8 cellular contexts compared by ENCODE assay signal in the genomic region with DNA sequence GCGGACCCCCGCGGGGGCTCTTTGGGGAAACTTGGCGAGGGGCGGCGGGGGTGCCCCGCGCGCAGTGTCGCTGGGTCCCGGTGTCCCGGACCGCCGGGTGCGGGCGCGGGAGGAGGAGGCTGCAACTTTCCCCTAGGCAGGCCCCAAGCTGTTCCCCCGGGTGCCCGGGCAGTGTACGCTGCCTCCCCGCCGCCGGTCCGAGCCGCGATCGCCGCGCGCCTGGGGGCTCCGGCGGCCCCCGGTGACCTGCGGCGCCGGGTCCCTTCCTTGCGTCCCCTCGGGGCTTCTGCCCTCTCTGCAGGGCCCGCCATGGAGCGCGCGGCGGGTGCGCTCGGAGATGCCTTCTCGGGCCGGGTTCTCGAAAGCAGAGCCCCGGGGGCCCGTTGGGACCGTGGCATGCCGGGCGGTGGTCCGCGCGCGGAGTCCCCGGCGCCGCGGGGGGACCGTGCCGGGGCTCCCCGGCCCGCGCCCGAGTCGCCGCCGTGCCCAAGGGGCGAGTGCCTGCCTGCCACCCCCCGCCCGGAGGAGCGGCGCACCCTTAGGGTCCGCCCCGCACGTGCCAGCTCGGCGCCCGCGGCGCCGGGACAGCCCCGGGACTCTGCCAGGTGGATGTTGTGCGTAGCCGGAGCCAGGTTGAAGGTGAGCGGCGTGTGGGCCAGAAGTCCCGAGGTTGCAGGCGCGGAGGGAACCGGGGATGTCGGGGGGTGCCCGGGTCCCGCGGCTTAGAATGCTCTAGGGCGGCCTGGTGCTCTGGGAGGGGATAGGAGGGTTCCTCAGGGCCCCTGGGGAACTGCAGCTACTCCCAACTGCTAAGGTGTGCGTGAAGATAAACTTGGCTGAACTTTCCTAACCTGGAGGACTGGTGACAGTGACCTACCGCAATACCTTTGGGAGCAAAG. TPM values are rescaled to one million over a fixed set of nuclear protein-coding genes. Genes with fewer than 3 reads are reported as not detected.
DNase-seq lines count a peak whose midpoint lies in the region; ATAC-seq and TF ChIP-seq lines count a peak whose summit lies in the region.

A gene with protein sequence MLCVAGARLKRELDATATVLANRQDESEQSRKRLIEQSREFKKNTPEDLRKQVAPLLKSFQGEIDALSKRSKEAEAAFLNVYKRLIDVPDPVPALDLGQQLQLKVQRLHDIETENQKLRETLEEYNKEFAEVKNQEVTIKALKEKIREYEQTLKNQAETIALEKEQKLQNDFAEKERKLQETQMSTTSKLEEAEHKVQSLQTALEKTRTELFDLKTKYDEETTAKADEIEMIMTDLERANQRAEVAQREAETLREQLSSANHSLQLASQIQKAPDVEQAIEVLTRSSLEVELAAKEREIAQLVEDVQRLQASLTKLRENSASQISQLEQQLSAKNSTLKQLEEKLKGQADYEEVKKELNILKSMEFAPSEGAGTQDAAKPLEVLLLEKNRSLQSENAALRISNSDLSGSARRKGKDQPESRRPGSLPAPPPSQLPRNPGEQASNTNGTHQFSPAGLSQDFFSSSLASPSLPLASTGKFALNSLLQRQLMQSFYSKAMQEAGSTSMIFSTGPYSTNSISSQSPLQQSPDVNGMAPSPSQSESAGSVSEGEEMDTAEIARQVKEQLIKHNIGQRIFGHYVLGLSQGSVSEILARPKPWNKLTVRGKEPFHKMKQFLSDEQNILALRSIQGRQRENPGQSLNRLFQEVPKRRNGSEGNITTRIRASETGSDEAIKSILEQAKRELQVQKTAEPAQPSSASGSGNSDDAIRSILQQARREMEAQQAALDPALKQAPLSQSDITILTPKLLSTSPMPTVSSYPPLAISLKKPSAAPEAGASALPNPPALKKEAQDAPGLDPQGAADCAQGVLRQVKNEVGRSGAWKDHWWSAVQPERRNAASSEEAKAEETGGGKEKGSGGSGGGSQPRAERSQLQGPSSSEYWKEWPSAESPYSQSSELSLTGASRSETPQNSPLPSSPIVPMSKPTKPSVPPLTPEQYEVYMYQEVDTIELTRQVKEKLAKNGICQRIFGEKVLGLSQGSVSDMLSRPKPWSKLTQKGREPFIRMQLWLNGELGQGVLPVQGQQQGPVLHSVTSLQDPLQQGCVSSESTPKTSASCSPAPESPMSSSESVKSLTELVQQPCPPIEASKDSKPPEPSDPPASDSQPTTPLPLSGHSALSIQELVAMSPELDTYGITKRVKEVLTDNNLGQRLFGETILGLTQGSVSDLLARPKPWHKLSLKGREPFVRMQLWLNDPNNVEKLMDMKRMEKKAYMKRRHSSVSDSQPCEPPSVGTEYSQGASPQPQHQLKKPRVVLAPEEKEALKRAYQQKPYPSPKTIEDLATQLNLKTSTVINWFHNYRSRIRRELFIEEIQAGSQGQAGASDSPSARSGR (N-terminal part only) (plus strand): TSS at position 596 of the 899 bp plus-strand sequence. CDS start 14 bp downstream, at position 610.

- no peaks in the 10 kb centered on the region for H3K27me3 ChIP-seq in liver (ENCODE audit: control insufficient read depth in 4 of 4, insufficient read depth in 4 of 4, low read length in 3 of 4)

- peaks cover 35 to 36% (median 36%) of the 10 kb centered on the region in 3 donors for H3K4me1 Mint-ChIP-seq in T-cell

- H3K9me3 ChIP-seq in liver (ENCODE audit: control insufficient read depth in 4 of 4, low read length in 3 of 4), result no peaks in the 10 kb centered on the region

- under 1% methylated on average over 100 of the region's 100 CpGs for WGBS in liver

- H3K9me3 Mint-ChIP-seq in T-cell, result no peaks in the 10 kb centered on the region

- peak within 1 kb of the TSS; percentile 49 to 58 for H3K9ac ChIP-seq in liver (ENCODE audit: low read depth in 1 of 2, low read length in 2 of 2)

- H3K4me3 Mint-ChIP-seq in T-cell, result peak within 1 kb of the TSS; percentile 76 to 79 (median 77)

- POLR2A ChIA-PET in T-cell (lab: Charles Lee), result interaction anchor here in 1 of 2 donors (0.5 to 0.6 kb wide), 2 partner anchors 9 to 49 kb away, joined by 6 to 8 read pairs; no protein-coding TSS in a partner anchor

- peaks cover 9 to 34% (median 23%) of the 10 kb centered on the region in 4 donors for H3K4me1 ChIP-seq in liver (ENCODE audit: control insufficient read depth in 4 of 4, insufficient read depth in 4 of 4, low read length in 3 of 4)

- H3K27me3 Mint-ChIP-seq in T-cell, result no peaks in the 10 kb centered on the region

- H3K27ac Mint-ChIP-seq in T-cell, result peak within 1 kb of the TSS in 1 of 2 donors; percentile 22

- CTCF ChIA-PET in T-cell (lab: Charles Lee), result no interaction called here

- no peak for TF ChIP-seq RAD21 in liver (IDR thresholded peaks at IDR 0.05)

- H3K27ac ChIP-seq in liver (ENCODE audit: low read depth in 1 of 2, low read length in 2 of 2), result peak within 1 kb of the TSS; percentile 25 to 82

- no peaks in the 10 kb centered on the region for H3K36me3 ChIP-seq in liver (ENCODE audit: control insufficient read depth in 4 of 4, insufficient read depth in 3 of 4, low read depth in 1 of 4, low read length in 3 of 4)

- peak; percentile 5 for ATAC-seq in HG02571 (IDR thresholded peaks at IDR 0.05; ENCODE audit: unreplicated experiment)
- peak in 3 of 4 experiments; percentile 9 to 23 (median 10) for ATAC-seq in T-cell (replicated peaks in 1 of 4)
- ATAC-seq in GM18873 (IDR thresholded peaks at IDR 0.05; ENCODE audit: low FRiP score, unreplicated experiment), result no peak

- no peaks in the 10 kb centered on the region for H3K36me3 Mint-ChIP-seq in T-cell

- DNase-seq in AML-193 (lab: John Stamatoyannopoulos, UW) (peak; percentile 55 to 57), T-cell (peak in 14 of 34 experiments; percentile 5 to 42 (median 17)), cerebellum (ENCODE audit: low spot score) (no peak), NCI-H2081 (lab: John Stamatoyannopoulos, UW) (no peak)
- peak; percentile 19 for DNase-seq in stimulated activated CD8-positive, alpha-beta memory T cell treated with anti-CD3 and anti-CD28 coated beads, Interleukin-12 subunit alpha, Interleukin-12 subunit beta, amount 100 ng/mL, for 4 hours (ENCODE audit: low read depth)

- no peak for TF ChIP-seq CTCF in liver (IDR thresholded peaks at IDR 0.05; ENCODE audit: low read depth, low read length, missing input control)

- H3K4me3 ChIP-seq in liver (ENCODE audit: low read depth in 1 of 3, low read length in 3 of 3), result peak within 1 kb of the TSS; percentile 41 to 99 (median 64)

TF ChIP-seq in liver, 16 proteins besides CTCF, POLR2A, EP300 and RAD21:
- TF ChIP-seq RXRA (IDR thresholded peaks at IDR 0.05) (peak; percentile 52 to 61), YY1 (IDR thresholded peaks at IDR 0.05) (no peak), HNF4A (conservative IDR thresholded peaks at IDR 0.05) (peak; percentile 50 to 51)

RNA-seq across cellular contexts. Expression of the gene that starts here (rescaled TPM):
- 10 to 100 TPM; 36.9 to 50.2 (median 42.8) TPM for total RNA-seq in T-cell
- total RNA-seq in cerebellum, result 59.8 TPM
- total RNA-seq in liver, result 10 to 100 TPM; 18.6 to 40.6 TPM
- polyA plus RNA-seq in liver, result 10 to 100 TPM; 19.8 to 23.0 TPM

Comparison
In these comparisons a context has a peak if more than half of its experiments do, and no peak if none do; other contexts are left out.
1. DNase-seq: peak in AML-193 (2 of 2) and stimulated activated CD8-positive, alpha-beta memory T cell treated with anti-CD3 and anti-CD28 coated beads, Interleukin-12 subunit alpha, Interleukin-12 subunit beta, amount 100 ng/mL, for 4 hours (single experiment); none in cerebellum (single experiment) and NCI-H2081 (0 of 2).